ENCODE assay signal across 9 cellular contexts in genomic region chr6:56540232-56540631, GRCh38.
DNase-seq lines count a peak whose midpoint lies in the region; ATAC-seq, FAIRE-seq and TF ChIP-seq lines count a peak whose summit lies in the region.
"Had no signal": no experiment of that assay in that cellular context is flagged by ENCODE, and none has a peak within 500 bp of the region (broad histone marks: within the 10 kb centered on the region; RNA-seq: fewer than 3 reads in every experiment).

No MANE protein-coding gene starts in this region.

- no peak for FAIRE-seq in small intestine (lab: Jason Lieb, UNC)
- FAIRE-seq: TTC549 had no signal

- H3K27me3 ChIP-seq in HAP-1 (ENCODE audit: low read depth) (no peaks in the 10 kb centered on the region), Peyer's patch (no peaks in the 10 kb centered on the region), small intestine (ENCODE audit: control insufficient read depth in 2 of 2, insufficient read depth in 2 of 2, low read length in 2 of 2) (no peaks in the 10 kb centered on the region)

- TF ChIP-seq CTCF in Peyer's patch (IDR thresholded peaks at IDR 0.05) (no peak), fibroblast of mammary gland (conservative IDR thresholded peaks at IDR 0.05; ENCODE audit: control insufficient read depth, insufficient read depth, low read depth, low read length) (no peak)

- H3K9me3 ChIP-seq in HAP-1 (no peaks in the 10 kb centered on the region), Peyer's patch (no peaks in the 10 kb centered on the region), small intestine (ENCODE audit: control insufficient read depth, low read depth) (no peaks in the 10 kb centered on the region)

- DNase-seq in HAP-1 (ENCODE audit: low spot score in 2 of 2) (no peak), Peyer's patch (no peak), fibroblast of mammary gland (ENCODE audit: low read depth) (no peak), small intestine (no peak), midbrain (lab: John Stamatoyannopoulos, UW) (no peak), NCI-H2081 treated with DMSO at 0.1 percent for 48 hours (lab: John Stamatoyannopoulos, UW) (no peak)
- DNase-seq in activated T-cell treated with anti-CD3 and anti-CD28 coated beads, Interleukin-2, amount 50 U/mL, for 24 hours, result no peak

- H3K36me3 ChIP-seq in HAP-1 (replicated peaks) (peaks cover 11% of the 10 kb centered on the region; the same call in 1 of the 2 replicates), Peyer's patch (peaks cover 0 to 13% (median 0%) of the 10 kb centered on the region in 3 donors), small intestine (ENCODE audit: control insufficient read depth in 2 of 2, insufficient read depth in 2 of 2, low read length in 2 of 2) (peaks cover 0 to 2% of the 10 kb centered on the region in 2 donors)

- no peak for TF ChIP-seq POLR2A in Peyer's patch (IDR thresholded peaks at IDR 0.05)

- H3K4me3 Mint-ChIP-seq in activated T-cell treated with anti-CD3 and anti-CD28 coated beads, Interleukin-2, amount 50 U/mL, for 24 hours, result no peak overlapping the region

- H3K36me3 Mint-ChIP-seq in activated T-cell treated with anti-CD3 and anti-CD28 coated beads, Interleukin-2, amount 50 U/mL, for 24 hours (ENCODE audit: low read depth), result no peaks in the 10 kb centered on the region

- peaks cover 58% of the 10 kb centered on the region for H3K4me1 ChIP-seq in HAP-1
- peaks cover 0 to 21% (median 2%) of the 10 kb centered on the region in 4 donors for H3K4me1 ChIP-seq in Peyer's patch
- H3K4me1 ChIP-seq in small intestine (ENCODE audit: control insufficient read depth in 2 of 2, insufficient read depth in 1 of 2, low read depth in 1 of 2, low read length in 1 of 2), result peaks cover 3 to 4% of the 10 kb centered on the region in 2 donors

- no peak overlapping the region for H3K27ac Mint-ChIP-seq in activated T-cell treated with anti-CD3 and anti-CD28 coated beads, Interleukin-2, amount 50 U/mL, for 24 hours

- H3K9me3 Mint-ChIP-seq in activated T-cell treated with anti-CD3 and anti-CD28 coated beads, Interleukin-2, amount 50 U/mL, for 24 hours, result no peaks in the 10 kb centered on the region

- H3K4me3 ChIP-seq in HAP-1 (peak overlapping the region; percentile 50), Peyer's patch (peak overlapping the region in 2 of 4 donors; percentile 56 to 69), fibroblast of mammary gland (ENCODE audit: control insufficient read depth, low read depth, low read length) (peak overlapping the region; percentile 64), small intestine (ENCODE audit: low read depth in 1 of 2, low read length in 2 of 2) (no peak overlapping the region)

- in situ Hi-C loops in HAP-1 (cut with MboI; ENCODE audit: low sequenced_read_pairs), result no loop called here

- H3K27me3 Mint-ChIP-seq in activated T-cell treated with anti-CD3 and anti-CD28 coated beads, Interleukin-2, amount 50 U/mL, for 24 hours, result no peaks in the 10 kb centered on the region

- 23 to 47% (median 32%) methylated on average over 5 of the region's 5 CpGs for WGBS in small intestine, 3 donors

- H3K27ac ChIP-seq in Peyer's patch, result peak overlapping the region; percentile 49 to 90 (median 66)
- H3K27ac ChIP-seq in small intestine (ENCODE audit: low read depth in 1 of 2, low read length in 1 of 2), result peak overlapping the region; percentile 3 to 68

- no peaks in the 10 kb centered on the region for H3K4me1 Mint-ChIP-seq in activated T-cell treated with anti-CD3 and anti-CD28 coated beads, Interleukin-2, amount 50 U/mL, for 24 hours (ENCODE audit: low read depth)

- ATAC-seq in GM19467 (IDR thresholded peaks at IDR 0.05; ENCODE audit: unreplicated experiment), result no peak

Comparison
In these comparisons a context has a peak if more than half of its experiments do, and no peak if none do; other contexts are left out.
1. H3K4me3 ChIP-seq: peak in HAP-1 (single experiment) and fibroblast of mammary gland (single experiment); none in small intestine (0 of 2).